1 cellular context compared by ENCODE assay signal in genomic region chr21:36481639-36482038, GRCh38.
TF ChIP-seq lines count a peak whose summit lies in the region.

No MANE protein-coding gene starts in this region.

TF ChIP-seq in liver, 16 proteins besides CTCF, POLR2A, EP300 and RAD21:
- peak; percentile 67 for TF ChIP-seq FOXA1 (IDR thresholded peaks at IDR 0.05)
- TF ChIP-seq EGR1 (IDR thresholded peaks at IDR 0.05; ENCODE audit: low read depth in 2 of 2): peak; percentile 51 to 72
- TF ChIP-seq JUND (IDR thresholded peaks at IDR 0.05): peak; percentile 94 to 97
- TF ChIP-seq, protein P1, sequence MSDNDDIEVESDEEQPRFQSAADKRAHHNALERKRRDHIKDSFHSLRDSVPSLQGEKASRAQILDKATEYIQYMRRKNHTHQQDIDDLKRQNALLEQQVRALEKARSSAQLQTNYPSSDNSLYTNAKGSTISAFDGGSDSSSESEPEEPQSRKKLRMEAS (IDR thresholded peaks at IDR 0.05): peak; percentile 95
- TF ChIP-seq TAF1 (conservative IDR thresholded peaks at IDR 0.05): peak; percentile 57
- TF ChIP-seq, protein P2, sequence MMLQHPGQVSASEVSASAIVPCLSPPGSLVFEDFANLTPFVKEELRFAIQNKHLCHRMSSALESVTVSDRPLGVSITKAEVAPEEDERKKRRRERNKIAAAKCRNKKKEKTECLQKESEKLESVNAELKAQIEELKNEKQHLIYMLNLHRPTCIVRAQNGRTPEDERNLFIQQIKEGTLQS (IDR thresholded peaks at IDR 0.05): peak; percentile 94
- TF ChIP-seq YY1 (IDR thresholded peaks at IDR 0.05): peak; percentile 84
- TF ChIP-seq FOXA2 (IDR thresholded peaks at IDR 0.05): peak; percentile 68
- TF ChIP-seq HNF4G (IDR thresholded peaks at IDR 0.05): peak; percentile 100
- TF ChIP-seq RXRA (IDR thresholded peaks at IDR 0.05): peak; percentile 97 to 98
- TF ChIP-seq GABPA (IDR thresholded peaks at IDR 0.05 in 1 of 2, conservative IDR thresholded peaks at IDR 0.05 in 1 of 2): peak in 1 of 2 donors; percentile 43
- TF ChIP-seq SP1 (IDR thresholded peaks at IDR 0.05): peak; percentile 98
- TF ChIP-seq ZBTB33 (IDR thresholded peaks at IDR 0.05): peak; percentile 83
- TF ChIP-seq NR2F2 (IDR thresholded peaks at IDR 0.05): peak; percentile 100
- TF ChIP-seq, protein P3, sequence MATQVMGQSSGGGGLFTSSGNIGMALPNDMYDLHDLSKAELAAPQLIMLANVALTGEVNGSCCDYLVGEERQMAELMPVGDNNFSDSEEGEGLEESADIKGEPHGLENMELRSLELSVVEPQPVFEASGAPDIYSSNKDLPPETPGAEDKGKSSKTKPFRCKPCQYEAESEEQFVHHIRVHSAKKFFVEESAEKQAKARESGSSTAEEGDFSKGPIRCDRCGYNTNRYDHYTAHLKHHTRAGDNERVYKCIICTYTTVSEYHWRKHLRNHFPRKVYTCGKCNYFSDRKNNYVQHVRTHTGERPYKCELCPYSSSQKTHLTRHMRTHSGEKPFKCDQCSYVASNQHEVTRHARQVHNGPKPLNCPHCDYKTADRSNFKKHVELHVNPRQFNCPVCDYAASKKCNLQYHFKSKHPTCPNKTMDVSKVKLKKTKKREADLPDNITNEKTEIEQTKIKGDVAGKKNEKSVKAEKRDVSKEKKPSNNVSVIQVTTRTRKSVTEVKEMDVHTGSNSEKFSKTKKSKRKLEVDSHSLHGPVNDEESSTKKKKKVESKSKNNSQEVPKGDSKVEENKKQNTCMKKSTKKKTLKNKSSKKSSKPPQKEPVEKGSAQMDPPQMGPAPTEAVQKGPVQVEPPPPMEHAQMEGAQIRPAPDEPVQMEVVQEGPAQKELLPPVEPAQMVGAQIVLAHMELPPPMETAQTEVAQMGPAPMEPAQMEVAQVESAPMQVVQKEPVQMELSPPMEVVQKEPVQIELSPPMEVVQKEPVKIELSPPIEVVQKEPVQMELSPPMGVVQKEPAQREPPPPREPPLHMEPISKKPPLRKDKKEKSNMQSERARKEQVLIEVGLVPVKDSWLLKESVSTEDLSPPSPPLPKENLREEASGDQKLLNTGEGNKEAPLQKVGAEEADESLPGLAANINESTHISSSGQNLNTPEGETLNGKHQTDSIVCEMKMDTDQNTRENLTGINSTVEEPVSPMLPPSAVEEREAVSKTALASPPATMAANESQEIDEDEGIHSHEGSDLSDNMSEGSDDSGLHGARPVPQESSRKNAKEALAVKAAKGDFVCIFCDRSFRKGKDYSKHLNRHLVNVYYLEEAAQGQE (IDR thresholded peaks at IDR 0.05): peak; percentile 68
- TF ChIP-seq HNF4A (conservative IDR thresholded peaks at IDR 0.05): peak; percentile 100
TF ChIP-seq in liver: peak in this region for 16.
